ENCODE assay signal across 1 cellular context in genomic region chr19:45952691-45953505, GRCh38.
TF ChIP-seq lines count a peak whose summit lies in the region.

No MANE protein-coding gene starts in this region.

TF ChIP-seq in K562, 482 proteins besides CTCF, POLR2A, EP300 and RAD21 (continued from another document):
- TF ChIP-seq ZBTB9 (CRISPR knock-in tag; IDR thresholded peaks at IDR 0.05) (no peak), CREB3 (tag; conservative IDR thresholded peaks at IDR 0.05; ENCODE audit: low read depth) (0 out of 2 replicates have a peak, but pooled peaks have one; percentile 49), DACH1 (IDR thresholded peaks at IDR 0.05; ENCODE audit: partially characterized antibody) (no peak), MAX (CRISPR knock-in tag; IDR thresholded peaks at IDR 0.05) (peak; percentile 44), TEAD2 (tag; IDR thresholded peaks at IDR 0.05) (no peak), FOXP1 (CRISPR knock-in tag; IDR thresholded peaks at IDR 0.05) (peak; percentile 78), ZNF184 (CRISPR knock-in tag; IDR thresholded peaks at IDR 0.05) (no peak), POLR2AphosphoS5 (IDR thresholded peaks at IDR 0.05; ENCODE audit: control insufficient read depth, insufficient read depth, low read depth, low read length) (no peak), RBM15 (IDR thresholded peaks at IDR 0.05; ENCODE audit: insufficient read depth, low read length) (no peak), GABPB2 (CRISPR knock-in tag; conservative IDR thresholded peaks at IDR 0.05) (no peak), ARID4B (CRISPR knock-in tag; IDR thresholded peaks at IDR 0.05) (peak; percentile 92), ZKSCAN3 (CRISPR knock-in tag; IDR thresholded peaks at IDR 0.05) (no peak), ZBTB40 (IDR thresholded peaks at IDR 0.05) (peak; percentile 91), ZBTB40 (CRISPR knock-in tag; IDR thresholded peaks at IDR 0.05) (no peak), SIN3A (IDR thresholded peaks at IDR 0.05; ENCODE audit: borderline replicate concordance in 2 of 2, control insufficient read depth in 1 of 2, low read depth in 2 of 2, low read length in 2 of 2) (peak; percentile 67 to 94; a peak in 3 of 4 replicates), ZNF764 (CRISPR knock-in tag; IDR thresholded peaks at IDR 0.05; ENCODE audit: low read depth) (no peak), ATF7 (IDR thresholded peaks at IDR 0.05) (peak; percentile 72), ESRRB (CRISPR knock-in tag; IDR thresholded peaks at IDR 0.05; ENCODE audit: borderline replicate concordance) (no peak), NKRF (IDR thresholded peaks at IDR 0.05; ENCODE audit: borderline replicate concordance) (peak; percentile 42; the same call in 1 of the 2 replicates), ATF3 (IDR thresholded peaks at IDR 0.05) (no peak), ATF3 (CRISPR knock-in tag; conservative IDR thresholded peaks at IDR 0.05) (peak; percentile 74; the same call in 1 of the 2 replicates), ETV5 (CRISPR knock-in tag; IDR thresholded peaks at IDR 0.05; ENCODE audit: low read depth) (0 out of 2 replicates have a peak, but pooled peaks have one; percentile 61), ZNF274 (IDR thresholded peaks at IDR 0.05; ENCODE audit: borderline replicate concordance, low read depth, low read length) (no peak), RFX7 (CRISPR knock-in tag; IDR thresholded peaks at IDR 0.05) (no peak), SPI1 (IDR thresholded peaks at IDR 0.05; ENCODE audit: borderline replicate concordance, low read depth, low read length) (no peak), MAFF (IDR thresholded peaks at IDR 0.05; ENCODE audit: low read length) (no peak), RB1 (IDR thresholded peaks at IDR 0.05; ENCODE audit: low read depth) (peak; percentile 72), E2F1 (CRISPR knock-in tag; IDR thresholded peaks at IDR 0.05) (peak; percentile 78; the same call in 1 of the 2 replicates), ZNF140 (CRISPR knock-in tag; IDR thresholded peaks at IDR 0.05) (no peak), ZNF584 (CRISPR knock-in tag; IDR thresholded peaks at IDR 0.05; ENCODE audit: low read depth) (0 out of 2 replicates have a peak, but pooled peaks have one; percentile 12), PCBP2 (IDR thresholded peaks at IDR 0.05; ENCODE audit: low read depth, low read length, poor library complexity, severe bottlenecking) (no peak), MTA2 (IDR thresholded peaks at IDR 0.05; ENCODE audit: low read depth) (no peak), MLX (CRISPR knock-in tag; conservative IDR thresholded peaks at IDR 0.05) (peak in 1 of 2 experiments; percentile 67; a peak in 1 of 4 replicates), ELF1 (tag; IDR thresholded peaks at IDR 0.05) (peak; percentile 68; the same call in 1 of the 2 replicates), TEAD4 (IDR thresholded peaks at IDR 0.05; ENCODE audit: low read length) (no peak), TEAD4 (CRISPR knock-in tag; IDR thresholded peaks at IDR 0.05; ENCODE audit: borderline replicate concordance) (no peak)
